In genomic region chr9:109416135-109416706, GRCh38 we compare ENCODE assay signal across 1 cellular context.
TF ChIP-seq lines count a peak whose summit lies in the region.

No MANE protein-coding gene starts in this region.

TF ChIP-seq in GM12878, 131 proteins besides CTCF, POLR2A, EP300 and RAD21 (continued from another document):
- TF ChIP-seq, protein P1, sequence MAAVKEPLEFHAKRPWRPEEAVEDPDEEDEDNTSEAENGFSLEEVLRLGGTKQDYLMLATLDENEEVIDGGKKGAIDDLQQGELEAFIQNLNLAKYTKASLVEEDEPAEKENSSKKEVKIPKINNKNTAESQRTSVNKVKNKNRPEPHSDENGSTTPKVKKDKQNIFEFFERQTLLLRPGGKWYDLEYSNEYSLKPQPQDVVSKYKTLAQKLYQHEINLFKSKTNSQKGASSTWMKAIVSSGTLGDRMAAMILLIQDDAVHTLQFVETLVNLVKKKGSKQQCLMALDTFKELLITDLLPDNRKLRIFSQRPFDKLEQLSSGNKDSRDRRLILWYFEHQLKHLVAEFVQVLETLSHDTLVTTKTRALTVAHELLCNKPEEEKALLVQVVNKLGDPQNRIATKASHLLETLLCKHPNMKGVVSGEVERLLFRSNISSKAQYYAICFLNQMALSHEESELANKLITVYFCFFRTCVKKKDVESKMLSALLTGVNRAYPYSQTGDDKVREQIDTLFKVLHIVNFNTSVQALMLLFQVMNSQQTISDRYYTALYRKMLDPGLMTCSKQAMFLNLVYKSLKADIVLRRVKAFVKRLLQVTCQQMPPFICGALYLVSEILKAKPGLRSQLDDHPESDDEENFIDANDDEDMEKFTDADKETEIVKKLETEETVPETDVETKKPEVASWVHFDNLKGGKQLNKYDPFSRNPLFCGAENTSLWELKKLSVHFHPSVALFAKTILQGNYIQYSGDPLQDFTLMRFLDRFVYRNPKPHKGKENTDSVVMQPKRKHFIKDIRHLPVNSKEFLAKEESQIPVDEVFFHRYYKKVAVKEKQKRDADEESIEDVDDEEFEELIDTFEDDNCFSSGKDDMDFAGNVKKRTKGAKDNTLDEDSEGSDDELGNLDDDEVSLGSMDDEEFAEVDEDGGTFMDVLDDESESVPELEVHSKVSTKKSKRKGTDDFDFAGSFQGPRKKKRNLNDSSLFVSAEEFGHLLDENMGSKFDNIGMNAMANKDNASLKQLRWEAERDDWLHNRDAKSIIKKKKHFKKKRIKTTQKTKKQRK (IDR thresholded peaks at IDR 0.05; ENCODE audit: low read depth, low read length): no peak
